8 cellular contexts compared by ENCODE assay signal in the genomic region with DNA sequence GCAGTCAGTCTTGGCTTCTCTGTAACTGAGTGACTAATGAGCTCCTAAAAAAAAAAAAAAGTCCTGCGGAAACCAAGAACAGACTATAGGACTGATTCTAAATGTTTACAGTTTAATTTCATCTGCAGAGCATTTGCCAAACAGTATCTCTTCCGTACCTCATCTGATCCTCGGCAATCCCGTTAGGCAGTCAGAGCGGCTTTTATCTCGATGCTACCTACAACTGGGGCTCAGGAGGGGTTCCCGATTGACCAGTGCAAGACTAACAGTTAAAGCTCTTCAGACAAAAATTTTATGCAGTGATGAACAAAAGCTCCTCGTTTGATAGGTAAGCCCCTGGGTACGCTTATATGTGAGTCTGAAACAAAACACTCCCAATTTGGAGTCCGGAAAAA. TPM values are rescaled to one million over a fixed set of nuclear protein-coding genes. Genes with fewer than 3 reads are reported as not detected.
A peak's percentile ranks its signal among the peaks of the same experiment; 100 is the strongest.
DNase-seq lines count a peak whose midpoint lies in the region; ATAC-seq and TF ChIP-seq lines count a peak whose summit lies in the region.

No MANE protein-coding gene starts in this region.

- H3K9me3 Mint-ChIP-seq in activated naive CD8-positive, alpha-beta T cell treated with anti-CD3 and anti-CD28 coated beads, Interleukin-2, amount 50 U/mL, for 24 hours = no peaks in the 10 kb centered on the region

- peak overlapping the region; percentile 97 for H3K4me3 Mint-ChIP-seq in activated naive CD8-positive, alpha-beta T cell treated with anti-CD3 and anti-CD28 coated beads, Interleukin-2, amount 50 U/mL, for 24 hours

- H3K27ac Mint-ChIP-seq in activated naive CD8-positive, alpha-beta T cell treated with anti-CD3 and anti-CD28 coated beads, Interleukin-2, amount 50 U/mL, for 24 hours = peak overlapping the region; percentile 97

- peaks cover 4% of the 10 kb centered on the region for H3K27me3 Mint-ChIP-seq in activated naive CD8-positive, alpha-beta T cell treated with anti-CD3 and anti-CD28 coated beads, Interleukin-2, amount 50 U/mL, for 24 hours

- H3K27me3 ChIP-seq in kidney epithelial cell (ENCODE audit: control insufficient read depth, insufficient read depth, low read length) = no peaks in the 10 kb centered on the region
- H3K27me3 ChIP-seq in thymus (ENCODE audit: control insufficient read depth, insufficient read depth) = no peaks in the 10 kb centered on the region

- H3K36me3 ChIP-seq in kidney epithelial cell (ENCODE audit: control insufficient read depth, insufficient read depth, low read length) (no peaks in the 10 kb centered on the region), thymus (ENCODE audit: control insufficient read depth, insufficient read depth) (no peaks in the 10 kb centered on the region)

- WGBS in thymus = under 1% methylated on average over 10 of the region's 10 CpGs

- no peaks in the 10 kb centered on the region for H3K9me3 ChIP-seq in thymus (ENCODE audit: control insufficient read depth)

- H3K36me3 Mint-ChIP-seq in activated naive CD8-positive, alpha-beta T cell treated with anti-CD3 and anti-CD28 coated beads, Interleukin-2, amount 50 U/mL, for 24 hours (ENCODE audit: low read depth) = peaks cover 16% of the 10 kb centered on the region

- peak; percentile 67 for DNase-seq in NCI-H1092 treated with DMSO at 0.1 percent for 48 hours (lab: John Stamatoyannopoulos, UW)
- peak; percentile 13 for DNase-seq in activated naive CD8-positive, alpha-beta T cell treated with anti-CD3 and anti-CD28 coated beads, Interleukin-2, amount 50 U/mL, for 24 hours
- no peak for DNase-seq in kidney epithelial cell (ENCODE audit: low read depth)
- no peak for DNase-seq in amniotic stem cell (lab: John Stamatoyannopoulos, UW)

- H3K27ac ChIP-seq in C4-2B (peak overlapping the region; percentile 82), thymus (ENCODE audit: low read depth) (no peak overlapping the region)

- TF ChIP-seq CTCF in C4-2B (conservative IDR thresholded peaks at IDR 0.05) (no peak), kidney epithelial cell (IDR thresholded peaks at IDR 0.05; ENCODE audit: insufficient read depth, low read length, poor library complexity, severe bottlenecking) (no peak)

- H3K4me3 ChIP-seq in kidney epithelial cell (ENCODE audit: low read depth, low read length) (peak overlapping the region; percentile 63), thymus (ENCODE audit: low read length) (peak overlapping the region; percentile 67)

- ATAC-seq in GM19372 (IDR thresholded peaks at IDR 0.05; ENCODE audit: low read depth, unreplicated experiment) (peak; percentile 2), esophagus mucosa (no peak)
- no peak for ATAC-seq in activated naive CD8-positive, alpha-beta T cell treated with anti-CD3 and anti-CD28 coated beads, Interleukin-2, amount 50 U/mL, for 24 hours

- peaks cover 54% of the 10 kb centered on the region for H3K4me1 Mint-ChIP-seq in activated naive CD8-positive, alpha-beta T cell treated with anti-CD3 and anti-CD28 coated beads, Interleukin-2, amount 50 U/mL, for 24 hours

- peaks cover 9% of the 10 kb centered on the region for H3K4me1 ChIP-seq in thymus (ENCODE audit: control insufficient read depth, insufficient read depth, low read length)

RNA-seq across cellular contexts. Expression of gene KIF18A, which starts 0.6 kb away (rescaled TPM):
- total RNA-seq in kidney epithelial cell = 1.9 and 2.1 TPM in 2 replicates
- 2.3 TPM for polyA plus RNA-seq in thymus
- 5.4 TPM for total RNA-seq in esophagus mucosa

RNA-seq across cellular contexts. Expression of gene METTL15, which starts 0.9 kb away (rescaled TPM):
- total RNA-seq in kidney epithelial cell (11.6 and 12.3 TPM in 2 replicates), esophagus mucosa (9.5 TPM)
- 6.9 TPM for polyA plus RNA-seq in thymus

Comparison
In these comparisons a context has a peak if more than half of its experiments do, and no peak if none do; other contexts are left out.
1. DNase-seq: peak in NCI-H1092 treated with DMSO at 0.1 percent for 48 hours (single experiment) and activated naive CD8-positive, alpha-beta T cell treated with anti-CD3 and anti-CD28 coated beads, Interleukin-2, amount 50 U/mL, for 24 hours (single experiment); none in kidney epithelial cell (single experiment) and amniotic stem cell (single experiment).